21 cellular contexts compared by ENCODE assay signal in the genomic region with DNA sequence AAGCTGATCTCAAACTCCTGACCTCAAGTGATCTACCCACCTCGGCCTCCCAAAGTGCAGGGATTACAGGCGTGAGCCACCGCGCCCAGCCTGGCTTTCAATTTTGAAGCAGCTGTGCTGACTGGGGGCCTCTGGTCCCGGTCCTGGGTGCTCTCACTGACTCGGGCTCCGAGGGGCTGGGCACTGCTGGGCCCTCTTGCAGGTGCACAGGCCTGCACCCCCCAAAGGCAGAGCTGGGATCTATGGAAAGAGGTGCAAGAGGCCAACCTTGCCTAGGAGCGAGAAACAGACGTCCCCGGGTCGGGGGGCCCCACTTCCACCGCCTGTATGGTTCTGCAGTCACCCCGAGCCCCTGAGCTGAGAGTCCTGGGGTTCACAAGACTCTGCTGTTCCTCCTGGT.
"Had no signal": no experiment of that assay in that cellular context is flagged by ENCODE, and none has a peak within 500 bp of the region (broad histone marks: within the 10 kb centered on the region; RNA-seq: fewer than 3 reads in every experiment).

No MANE protein-coding gene starts in this region.

- H3K27me3 ChIP-seq: gastroesophageal sphincter, heart left ventricle, tibial nerve had no signal

- H3K9me3 ChIP-seq: gastroesophageal sphincter, heart left ventricle, prostate gland, tibial nerve had no signal

- H3K4me3 ChIP-seq: gastroesophageal sphincter, heart left ventricle, prostate gland, tibial nerve had no signal

- H3K9me3 Mint-ChIP-seq: activated B cell treated with CpG ODN at 0.5 μM for 24 hours; activated naive CD4-positive, alpha-beta T cell treated with anti-CD3 and anti-CD28 coated beads for 36 hours; activated naive CD8-positive, alpha-beta T cell treated with anti-CD3 and anti-CD28 coated beads, Interleukin-2, amount 10 ng/mL, durations not matched to agents 7 days and 5 days; activated T-cell treated with anti-CD3 and anti-CD28 coated beads, Interleukin-2, amount 50 U/mL, for 4 hours; nephron; stimulated activated effector memory CD8-positive, alpha-beta T cell treated with anti-CD3 and anti-CD28 coated beads, Interleukin-12 subunit alpha, Interleukin-12 subunit beta, amount 100 ng/mL, for 72 hours; stimulated activated naive CD8-positive, alpha-beta T cell treated with anti-CD3 and anti-CD28 coated beads, Interleukin-15, amount 100 ng/mL, for 72 hours; T-helper 1 cell treated with Interleukin-12 subunit alpha and Interleukin-12 subunit beta and Interleukin-4 antibody, amounts not matched to agents 30 μg/mL and 1 μg/mL, for 36 hours had no signal

- H3K36me3 Mint-ChIP-seq: activated naive CD8-positive, alpha-beta T cell treated with anti-CD3 and anti-CD28 coated beads, Interleukin-2, amount 10 ng/mL, durations not matched to agents 7 days and 5 days; stimulated activated effector memory CD8-positive, alpha-beta T cell treated with anti-CD3 and anti-CD28 coated beads, Interleukin-12 subunit alpha, Interleukin-12 subunit beta, amount 100 ng/mL, for 72 hours had no signal

- DNase-seq: activated B cell treated with CpG ODN at 0.5 μM for 24 hours; activated CD4-positive, alpha-beta T cell treated with anti-CD3 and anti-CD28 coated beads for 4 hours; activated CD4-positive, alpha-beta T cell treated with anti-CD3 and anti-CD28 coated beads, Interleukin-2, amount 50 U/mL, for 48 hours; activated CD8-positive, alpha-beta memory T cell treated with anti-CD3 and anti-CD28 coated beads, Interleukin-2, amount 50 U/mL, for 48 hours; activated naive CD4-positive, alpha-beta T cell treated with anti-CD3 and anti-CD28 coated beads for 36 hours; activated naive CD8-positive, alpha-beta T cell treated with anti-CD3 and anti-CD28 coated beads, Interleukin-2, amount 10 ng/mL, durations not matched to agents 7 days and 5 days; activated T-cell treated with anti-CD3 and anti-CD28 coated beads, Interleukin-2, amount 50 U/mL, for 4 hours; amniotic stem cell; heart left ventricle; left ventricle myocardium superior; midbrain; stimulated activated CD4-positive, alpha-beta T cell treated with anti-CD3 and anti-CD28 coated beads, Interleukin-2, amount 100 ng/mL, for 24 hours; stimulated activated naive CD8-positive, alpha-beta T cell treated with anti-CD3 and anti-CD28 coated beads, Interleukin-15, amount 100 ng/mL, for 72 hours; T1000 had no signal

- H3K27ac Mint-ChIP-seq: activated B cell treated with CpG ODN at 0.5 μM for 24 hours; activated naive CD4-positive, alpha-beta T cell treated with anti-CD3 and anti-CD28 coated beads for 36 hours; activated naive CD8-positive, alpha-beta T cell treated with anti-CD3 and anti-CD28 coated beads, Interleukin-2, amount 10 ng/mL, durations not matched to agents 7 days and 5 days; stimulated activated effector memory CD8-positive, alpha-beta T cell treated with anti-CD3 and anti-CD28 coated beads, Interleukin-12 subunit alpha, Interleukin-12 subunit beta, amount 100 ng/mL, for 72 hours; stimulated activated naive CD8-positive, alpha-beta T cell treated with anti-CD3 and anti-CD28 coated beads, Interleukin-15, amount 100 ng/mL, for 72 hours; T-helper 1 cell treated with Interleukin-12 subunit alpha and Interleukin-12 subunit beta and Interleukin-4 antibody, amounts not matched to agents 30 μg/mL and 1 μg/mL, for 36 hours had no signal

- H3K4me3 Mint-ChIP-seq: activated B cell treated with CpG ODN at 0.5 μM for 24 hours; activated naive CD4-positive, alpha-beta T cell treated with anti-CD3 and anti-CD28 coated beads for 36 hours; activated naive CD8-positive, alpha-beta T cell treated with anti-CD3 and anti-CD28 coated beads, Interleukin-2, amount 10 ng/mL, durations not matched to agents 7 days and 5 days; activated T-cell treated with anti-CD3 and anti-CD28 coated beads, Interleukin-2, amount 50 U/mL, for 4 hours; nephron; stimulated activated effector memory CD8-positive, alpha-beta T cell treated with anti-CD3 and anti-CD28 coated beads, Interleukin-12 subunit alpha, Interleukin-12 subunit beta, amount 100 ng/mL, for 72 hours; stimulated activated naive CD8-positive, alpha-beta T cell treated with anti-CD3 and anti-CD28 coated beads, Interleukin-15, amount 100 ng/mL, for 72 hours; T-helper 1 cell treated with Interleukin-12 subunit alpha and Interleukin-12 subunit beta and Interleukin-4 antibody, amounts not matched to agents 30 μg/mL and 1 μg/mL, for 36 hours had no signal

- H3K27ac ChIP-seq: epithelial cell of prostate, gastroesophageal sphincter, heart left ventricle had no signal

- H3K4me1 ChIP-seq: prostate gland had no signal

- ATAC-seq: activated T-cell treated with anti-CD3 and anti-CD28 coated beads, Interleukin-2, amount 50 U/mL, for 4 hours; gastroesophageal sphincter; heart left ventricle; left ventricle myocardium superior; stimulated activated effector memory CD8-positive, alpha-beta T cell treated with anti-CD3 and anti-CD28 coated beads, Interleukin-12 subunit alpha, Interleukin-12 subunit beta, amount 100 ng/mL, for 72 hours; stimulated activated naive CD8-positive, alpha-beta T cell treated with anti-CD3 and anti-CD28 coated beads, Interleukin-15, amount 100 ng/mL, for 72 hours had no signal

- H3K27me3 Mint-ChIP-seq: activated B cell treated with CpG ODN at 0.5 μM for 24 hours; activated naive CD8-positive, alpha-beta T cell treated with anti-CD3 and anti-CD28 coated beads, Interleukin-2, amount 10 ng/mL, durations not matched to agents 7 days and 5 days; stimulated activated naive CD8-positive, alpha-beta T cell treated with anti-CD3 and anti-CD28 coated beads, Interleukin-15, amount 100 ng/mL, for 72 hours had no signal

- H3K4me1 Mint-ChIP-seq: activated B cell treated with CpG ODN at 0.5 μM for 24 hours had no signal
